25 cellular contexts compared by ENCODE assay signal in the genomic region with DNA sequence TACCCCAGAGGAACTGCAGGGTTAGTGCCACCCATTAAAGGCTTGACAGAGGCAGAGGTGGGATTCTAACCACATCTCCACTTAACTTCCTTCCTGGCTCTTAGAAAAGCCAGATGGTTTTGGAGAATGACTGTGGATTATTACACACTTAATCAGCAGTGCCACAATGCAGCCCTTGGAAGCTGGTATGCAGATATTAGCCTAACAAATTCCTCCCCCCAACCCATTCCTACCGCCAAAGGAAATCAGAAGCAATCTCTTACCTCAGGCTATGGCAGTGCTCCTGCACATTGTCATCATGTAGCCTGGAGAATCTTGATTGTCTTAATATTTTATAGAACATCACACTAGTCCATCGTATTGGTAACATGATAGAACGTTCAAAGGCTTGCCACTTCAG. TPM values are rescaled to one million over a fixed set of nuclear protein-coding genes. Genes with fewer than 3 reads are reported as not detected.
A peak's percentile ranks its signal among the peaks of the same experiment; 100 is the strongest.
DNase-seq lines count a peak whose midpoint lies in the region; ATAC-seq, FAIRE-seq and TF ChIP-seq lines count a peak whose summit lies in the region.
"Had no signal": no experiment of that assay in that cellular context is flagged by ENCODE, and none has a peak within 500 bp of the region (broad histone marks: within the 10 kb centered on the region; RNA-seq: fewer than 3 reads in every experiment).

No MANE protein-coding gene starts in this region.

- intact Hi-C loops in endothelial cell of umbilical vein (cut with micrococcal nuclease) (no loop called here), left colon (cut with DNase I, micrococcal nuclease) (no loop called here)

- H3K9me1 ChIP-seq in endothelial cell of umbilical vein (replicated peaks; ENCODE audit: control insufficient read depth, extremely low read depth, insufficient read depth, low read length): no peaks in the 10 kb centered on the region

- TF ChIP-seq CTCF in RWPE2 (IDR thresholded peaks at IDR 0.05; ENCODE audit: poor library complexity, severe bottlenecking): no peak
- TF ChIP-seq CTCF in endothelial cell of umbilical vein (IDR thresholded peaks at IDR 0.05; ENCODE audit: extremely low read depth in 1 of 2, insufficient read depth in 1 of 2, low read depth in 1 of 2, low read length in 2 of 2): no peak
- TF ChIP-seq CTCF in HFFc6 (IDR thresholded peaks at IDR 0.05): no peak

- H3K9me3 ChIP-seq in RWPE2 (ENCODE audit: severe bottlenecking) (no peaks in the 10 kb centered on the region), endothelial cell of umbilical vein (replicated peaks; ENCODE audit: control insufficient read depth, insufficient read depth, low read length) (no peaks in the 10 kb centered on the region)
- H3K9me3 ChIP-seq: HAP-1 had no signal

- DNase-seq in activated naive CD8-positive, alpha-beta T cell treated with anti-CD3 and anti-CD28 coated beads, Interleukin-2, amount 50 U/mL, for 24 hours: no peak
- no peak for DNase-seq in RWPE2 (ENCODE audit: low spot score)
- DNase-seq in endothelial cell of umbilical vein (ENCODE audit: low read depth, low spot score): peak; percentile 9
- DNase-seq in COLO829 (ENCODE audit: low spot score): no peak
- DNase-seq in left colon: no peak
- no peak for DNase-seq in HFFc6
- no peak for DNase-seq in HEK293T (ENCODE audit: extremely low spot score)
- DNase-seq: activated CD4-positive, alpha-beta memory T cell treated with anti-CD3 and anti-CD28 coated beads, Interleukin-2, amount 10 ng/mL, durations not matched to agents 7 days and 5 days; activated naive CD4-positive, alpha-beta T cell treated with anti-CD3 and anti-CD28 coated beads, Interleukin-2, amount 50 U/mL, for 16 hours; activated T-cell treated with anti-CD3 and anti-CD28 coated beads, Interleukin-2, amount 50 U/mL, for 1 hour; C1 segment of cervical spinal cord; hypothalamus; posterior cingulate gyrus; SW 1271 had no signal

- H3K27me3 Mint-ChIP-seq in activated naive CD8-positive, alpha-beta T cell: peaks cover 30% of the 10 kb centered on the region
- H3K27me3 Mint-ChIP-seq in activated naive CD8-positive, alpha-beta T cell treated with anti-CD3 and anti-CD28 coated beads, Interleukin-2, amount 50 U/mL, for 24 hours: peaks cover 52% of the 10 kb centered on the region
- H3K27me3 Mint-ChIP-seq in HFFc6 (ENCODE audit: insufficient read depth): peaks cover 38% of the 10 kb centered on the region

- peak; percentile 55 for FAIRE-seq in endothelial cell of umbilical vein (lab: Jason Lieb, UNC)
- FAIRE-seq: A204.1, colon, RCC 7860 had no signal

- no TSS peak for BruUV-seq in endothelial cell of umbilical vein (replicated peaks; lab: Mats Ljungman, UMichigan)

- POLR2A ChIA-PET in endothelial cell of umbilical vein (lab: Charles Lee) (interaction anchor here (1.3 kb wide), 1 partner anchor 30 kb away, joined by 9 read pairs; no protein-coding TSS in a partner anchor), HEK293T (lab: Yijun Ruan, JAX) (interaction anchor here (0.9 to 1.8 kb wide), 2 partner anchors 23 to 27 kb away, joined by 3 to 7 read pairs; partner anchors contain the start of gene NRGN)

- no peaks in the 10 kb centered on the region for H3K36me3 ChIP-seq in RWPE2 (ENCODE audit: low read depth)
- no peaks in the 10 kb centered on the region for H3K36me3 ChIP-seq in endothelial cell of umbilical vein (ENCODE audit: control insufficient read depth in 2 of 2, extremely low read depth in 1 of 2, insufficient read depth in 2 of 2, low read length in 2 of 2)
- H3K36me3 ChIP-seq: HAP-1 had no signal

- no peak overlapping the region for H3K27ac Mint-ChIP-seq in activated naive CD8-positive, alpha-beta T cell
- H3K27ac Mint-ChIP-seq in activated naive CD8-positive, alpha-beta T cell treated with anti-CD3 and anti-CD28 coated beads, Interleukin-2, amount 50 U/mL, for 24 hours: no peak overlapping the region
- no peak overlapping the region for H3K27ac Mint-ChIP-seq in HFFc6
- H3K27ac Mint-ChIP-seq: activated CD4-positive, alpha-beta memory T cell treated with anti-CD3 and anti-CD28 coated beads, Interleukin-2, amount 10 ng/mL, durations not matched to agents 7 days and 5 days; nephron; stimulated activated naive CD8-positive, alpha-beta T cell treated with anti-CD3 and anti-CD28 coated beads, Interleukin-15, Interleukin-2, amounts not matched to agents 100 ng/mL and 50 ng/mL, for 24 hours; type B pancreatic cell had no signal

- dilution Hi-C loops in endothelial cell of umbilical vein (cut with MboI; ENCODE audit: extremely low pct_ligation_motif_present, low sequenced_read_pairs): no loop called here

- CTCF ChIA-PET in endothelial cell of umbilical vein (lab: Charles Lee) (interaction anchor here (1.0 to 2.5 kb wide), 5 partner anchors 23 to 309 kb away, joined by 3 to 24 read pairs (median 8); partner anchors contain the start of genes NRGN, SIAE and SPA17), HEK293T (lab: Yijun Ruan, JAX) (no interaction called here)

- peak overlapping the region; percentile 61 for H3K27ac ChIP-seq in RWPE2 (ENCODE audit: poor library complexity, severe bottlenecking)
- no peak overlapping the region for H3K27ac ChIP-seq in endothelial cell of umbilical vein (ENCODE audit: insufficient read depth, low read depth, low read length)
- H3K27ac ChIP-seq: skin epidermis had no signal

- no peaks in the 10 kb centered on the region for H3K79me2 ChIP-seq in endothelial cell of umbilical vein (ENCODE audit: control insufficient read depth, insufficient read depth, low read length)

- H3K4me3 ChIP-seq in RWPE2 (ENCODE audit: severe bottlenecking) (no peak overlapping the region), endothelial cell of umbilical vein (replicated peaks in 1 of 3; ENCODE audit: insufficient read depth in 1 of 3, low read depth in 1 of 3, low read length in 3 of 3) (no peak overlapping the region)
- H3K4me3 ChIP-seq: HAP-1, skin epidermis had no signal

- no peak overlapping the region for H2AFZ ChIP-seq in endothelial cell of umbilical vein (ENCODE audit: low read depth, low read length)

- H3K4me2 ChIP-seq in endothelial cell of umbilical vein (ENCODE audit: insufficient read depth, low read length): no peak overlapping the region

- no peak for ATAC-seq in activated naive CD8-positive, alpha-beta T cell treated with anti-CD3 and anti-CD28 coated beads, Interleukin-2, amount 50 U/mL, for 24 hours
- peak; percentile 47 for ATAC-seq in RWPE2 (ENCODE audit: low read depth)
- no peak for ATAC-seq in left colon

- H3K36me3 Mint-ChIP-seq in activated naive CD8-positive, alpha-beta T cell: peaks cover 18% of the 10 kb centered on the region
- peaks cover 1% of the 10 kb centered on the region for H3K36me3 Mint-ChIP-seq in activated naive CD8-positive, alpha-beta T cell treated with anti-CD3 and anti-CD28 coated beads, Interleukin-2, amount 50 U/mL, for 24 hours (ENCODE audit: low read depth)
- H3K36me3 Mint-ChIP-seq in HFFc6 (ENCODE audit: low read depth): no peaks in the 10 kb centered on the region
- H3K36me3 Mint-ChIP-seq: type B pancreatic cell had no signal

- no peaks in the 10 kb centered on the region for H3K27me3 ChIP-seq in RWPE2 (ENCODE audit: insufficient read depth, poor library complexity, severe bottlenecking)
- H3K27me3 ChIP-seq in endothelial cell of umbilical vein (ENCODE audit: control insufficient read depth in 2 of 2, insufficient read depth in 2 of 2, low read length in 2 of 2): no peaks in the 10 kb centered on the region

- H3K9ac ChIP-seq in endothelial cell of umbilical vein (replicated peaks; ENCODE audit: extremely low read depth, insufficient read depth, low read length): no peak overlapping the region

- peak overlapping the region; percentile 14 for H3K4me3 Mint-ChIP-seq in activated naive CD8-positive, alpha-beta T cell
- no peak overlapping the region for H3K4me3 Mint-ChIP-seq in activated naive CD8-positive, alpha-beta T cell treated with anti-CD3 and anti-CD28 coated beads, Interleukin-2, amount 50 U/mL, for 24 hours
- no peak overlapping the region for H3K4me3 Mint-ChIP-seq in HFFc6
- H3K4me3 Mint-ChIP-seq: activated CD4-positive, alpha-beta memory T cell treated with anti-CD3 and anti-CD28 coated beads, Interleukin-2, amount 10 ng/mL, durations not matched to agents 7 days and 5 days; nephron; stimulated activated naive CD8-positive, alpha-beta T cell treated with anti-CD3 and anti-CD28 coated beads, Interleukin-15, Interleukin-2, amounts not matched to agents 100 ng/mL and 50 ng/mL, for 24 hours; type B pancreatic cell had no signal

- TF ChIP-seq POLR2A in endothelial cell of umbilical vein (IDR thresholded peaks at IDR 0.05; ENCODE audit: low read depth, low read length): no peak

- no peaks in the 10 kb centered on the region for H4K20me1 ChIP-seq in endothelial cell of umbilical vein (replicated peaks; ENCODE audit: control insufficient read depth, extremely low read depth, insufficient read depth, low read length)

- H3K4me1 Mint-ChIP-seq in activated naive CD8-positive, alpha-beta T cell (ENCODE audit: low read depth): peaks cover 17% of the 10 kb centered on the region
- H3K4me1 Mint-ChIP-seq in activated naive CD8-positive, alpha-beta T cell treated with anti-CD3 and anti-CD28 coated beads, Interleukin-2, amount 50 U/mL, for 24 hours: peaks cover 11% of the 10 kb centered on the region
- H3K4me1 Mint-ChIP-seq in HFFc6 (ENCODE audit: low read depth): peaks cover 14% of the 10 kb centered on the region

- no peaks in the 10 kb centered on the region for H3K9me3 Mint-ChIP-seq in activated naive CD8-positive, alpha-beta T cell (ENCODE audit: low read depth)
- H3K9me3 Mint-ChIP-seq in activated naive CD8-positive, alpha-beta T cell treated with anti-CD3 and anti-CD28 coated beads, Interleukin-2, amount 50 U/mL, for 24 hours: no peaks in the 10 kb centered on the region
- no peaks in the 10 kb centered on the region for H3K9me3 Mint-ChIP-seq in HFFc6
- H3K9me3 Mint-ChIP-seq: activated CD4-positive, alpha-beta memory T cell treated with anti-CD3 and anti-CD28 coated beads, Interleukin-2, amount 10 ng/mL, durations not matched to agents 7 days and 5 days; nephron; stimulated activated naive CD8-positive, alpha-beta T cell treated with anti-CD3 and anti-CD28 coated beads, Interleukin-15, Interleukin-2, amounts not matched to agents 100 ng/mL and 50 ng/mL, for 24 hours; type B pancreatic cell had no signal

- peaks cover 14% of the 10 kb centered on the region for H3K4me1 ChIP-seq in RWPE2 (ENCODE audit: insufficient read depth, poor library complexity, severe bottlenecking)
- H3K4me1 ChIP-seq in endothelial cell of umbilical vein (ENCODE audit: control insufficient read depth, extremely low read depth, insufficient read depth, low read length): peaks cover 24% of the 10 kb centered on the region

RNA-seq across cellular contexts. Expression of gene NRGN, which starts 23.1 kb away (rescaled TPM):
- total RNA-seq in endothelial cell of umbilical vein (30.9 and 33.5 TPM in 2 replicates), left colon (1 to 10 TPM; 1.8 to 2.5 TPM)
- polyA plus RNA-seq in endothelial cell of umbilical vein: 29.1 and 31.5 TPM in 2 replicates
- 24.3 and 27.7 TPM in 2 replicates for polyA plus RNA-seq in endothelial cell of umbilical vein (2011; cell fraction: cytosol; rRNA removed)
- polyA plus RNA-seq in endothelial cell of umbilical vein (2011; cell fraction: nucleus; rRNA removed): 24.0 and 26.1 TPM in 2 replicates
- 24.3 and 42.3 TPM in 2 replicates for polyA plus RNA-seq in endothelial cell of umbilical vein (2012)
- 7.5 and 11.0 TPM in 2 replicates for polyA minus RNA-seq in endothelial cell of umbilical vein
- 1.3 TPM for polyA minus RNA-seq in endothelial cell of umbilical vein (2011; cell fraction: cytosol; rRNA and poly(A)+ RNA removed)
- 5.5 and 9.1 TPM in 2 replicates for polyA minus RNA-seq in endothelial cell of umbilical vein (2011; cell fraction: nucleus; rRNA and poly(A)+ RNA removed)
- total RNA-seq in HFFc6 (2021; fragmentation: NEBNext Ultra II Directional; extraction: Animal tissue kit (Norgen Biotek cat#: 25700)): 1 to 10 TPM; 3.8 to 6.5 (median 5.4) TPM
- total RNA-seq: kidney epithelial cell had no signal

RNA-seq across cellular contexts. Expression of gene VSIG2, which starts 35.5 kb away (rescaled TPM):
- total RNA-seq in endothelial cell of umbilical vein: 3.6 and 7.0 TPM in 2 replicates
- 0.94 and 1.2 TPM in 2 replicates for polyA plus RNA-seq in endothelial cell of umbilical vein
- polyA plus RNA-seq in endothelial cell of umbilical vein (2011; cell fraction: cytosol; rRNA removed): 0.34 and 0.45 TPM in 2 replicates
- 5.8 and 9.3 TPM in 2 replicates for polyA plus RNA-seq in endothelial cell of umbilical vein (2011; cell fraction: nucleus; rRNA removed)
- 1.1 TPM in 2 replicates for polyA plus RNA-seq in endothelial cell of umbilical vein (2012)
- 0.32 and 0.49 TPM in 2 replicates for polyA minus RNA-seq in endothelial cell of umbilical vein
- polyA minus RNA-seq in endothelial cell of umbilical vein (2011; cell fraction: cytosol; rRNA and poly(A)+ RNA removed): not detected
- polyA minus RNA-seq in endothelial cell of umbilical vein (2011; cell fraction: nucleus; rRNA and poly(A)+ RNA removed): 0.38 and 0.63 TPM in 2 replicates
- 100 to 1,000 TPM; 176 to 228 TPM for total RNA-seq in left colon
- under 1 TPM in 1 of 6 experiments, not detected in 5; 0.14 TPM for total RNA-seq in HFFc6 (2021; fragmentation: NEBNext Ultra II Directional; extraction: Animal tissue kit (Norgen Biotek cat#: 25700))
- total RNA-seq: MCF 10A had no signal

RNA-seq across cellular contexts. Expression of gene SPA17, which starts 42.9 kb away (rescaled TPM):
- total RNA-seq in endothelial cell of umbilical vein (4.7 and 6.1 TPM in 2 replicates), left colon (1 to 10 TPM; 7.4 to 8.7 TPM)
- polyA plus RNA-seq in endothelial cell of umbilical vein: 2.8 and 3.9 TPM in 2 replicates
- 7.7 and 8.6 TPM in 2 replicates for polyA plus RNA-seq in endothelial cell of umbilical vein (2011; cell fraction: cytosol; rRNA removed)
- 3.3 and 5.8 TPM in 2 replicates for polyA plus RNA-seq in endothelial cell of umbilical vein (2011; cell fraction: nucleus; rRNA removed)
- 9.8 and 15.4 TPM in 2 replicates for polyA plus RNA-seq in endothelial cell of umbilical vein (2012)
- 5.3 and 6.7 TPM in 2 replicates for polyA minus RNA-seq in endothelial cell of umbilical vein
- polyA minus RNA-seq in endothelial cell of umbilical vein (2011; cell fraction: cytosol; rRNA and poly(A)+ RNA removed): 1.8 TPM
- 3.1 and 3.5 TPM in 2 replicates for polyA minus RNA-seq in endothelial cell of umbilical vein (2011; cell fraction: nucleus; rRNA and poly(A)+ RNA removed)
- 10 to 100 TPM in 1 of 6 experiments, 1 to 10 TPM in 5; 5.0 to 10.2 (median 9.1) TPM for total RNA-seq in HFFc6 (2021; fragmentation: NEBNext Ultra II Directional; extraction: Animal tissue kit (Norgen Biotek cat#: 25700))

RNA-seq across cellular contexts. Expression of gene SIAE, which starts 43.1 kb away (rescaled TPM):
- total RNA-seq in endothelial cell of umbilical vein (15.1 and 16.9 TPM in 2 replicates), left colon (100 to 1,000 TPM; 207 to 293 TPM)
- 22.1 and 23.9 TPM in 2 replicates for polyA plus RNA-seq in endothelial cell of umbilical vein
- 18.3 TPM in 2 replicates for polyA plus RNA-seq in endothelial cell of umbilical vein (2011; cell fraction: cytosol; rRNA removed)
- polyA plus RNA-seq in endothelial cell of umbilical vein (2011; cell fraction: nucleus; rRNA removed): 17.3 and 19.9 TPM in 2 replicates
- polyA plus RNA-seq in endothelial cell of umbilical vein (2012): 24.2 and 28.2 TPM in 2 replicates
- 24.5 and 25.2 TPM in 2 replicates for polyA minus RNA-seq in endothelial cell of umbilical vein
- polyA minus RNA-seq in endothelial cell of umbilical vein (2011; cell fraction: cytosol; rRNA and poly(A)+ RNA removed): 3.2 TPM
- polyA minus RNA-seq in endothelial cell of umbilical vein (2011; cell fraction: nucleus; rRNA and poly(A)+ RNA removed): 7.5 and 8.1 TPM in 2 replicates
- total RNA-seq in HFFc6 (2021; fragmentation: NEBNext Ultra II Directional; extraction: Animal tissue kit (Norgen Biotek cat#: 25700)): 10 to 100 TPM in 5 of 6 experiments, 1 to 10 TPM in 1; 9.2 to 14.4 (median 11.3) TPM

RNA-seq across cellular contexts. Expression of gene ESAM, which starts 45.5 kb away (rescaled TPM):
- total RNA-seq in endothelial cell of umbilical vein (273 and 303 TPM in 2 replicates), left colon (1 to 10 TPM; 8.6 to 9.6 TPM)
- polyA plus RNA-seq in endothelial cell of umbilical vein: 383 and 451 TPM in 2 replicates
- polyA plus RNA-seq in endothelial cell of umbilical vein (2011; cell fraction: cytosol; rRNA removed): 364 and 365 TPM in 2 replicates
- 321 and 349 TPM in 2 replicates for polyA plus RNA-seq in endothelial cell of umbilical vein (2011; cell fraction: nucleus; rRNA removed)
- 148 and 187 TPM in 2 replicates for polyA plus RNA-seq in endothelial cell of umbilical vein (2012)
- 205 and 226 TPM in 2 replicates for polyA minus RNA-seq in endothelial cell of umbilical vein
- polyA minus RNA-seq in endothelial cell of umbilical vein (2011; cell fraction: cytosol; rRNA and poly(A)+ RNA removed): 0.51 TPM
- polyA minus RNA-seq in endothelial cell of umbilical vein (2011; cell fraction: nucleus; rRNA and poly(A)+ RNA removed): 66.6 and 81.3 TPM in 2 replicates
- total RNA-seq in HFFc6 (2021; fragmentation: NEBNext Ultra II Directional; extraction: Animal tissue kit (Norgen Biotek cat#: 25700)): under 1 TPM in 3 of 6 experiments, not detected in 3; 0.11 to 0.14 (median 0.12) TPM

Comparison
In these comparisons a context has a peak if more than half of its experiments do, and no peak if none do; other contexts are left out.
1. RNA of gene VSIG2, which starts 35.5 kb away (total RNA-seq): 176 to 228 TPM in left colon; 3.6 to 7.0 TPM in endothelial cell of umbilical vein and 0.14 TPM in HFFc6; every median in the first group is over 10 times any median in the second.